ENCODE assay signal across 1 cellular context in genomic region chr6:119355157-119355556, GRCh38.
TF ChIP-seq lines count a peak whose summit lies in the region.

No MANE protein-coding gene starts in this region.

TF ChIP-seq in HepG2, 621 proteins besides CTCF, POLR2A, EP300 and RAD21 (continued from another document):
- TF ChIP-seq UBTF (CRISPR knock-in tag; IDR thresholded peaks at IDR 0.05) (no peak), ZMYM4 (CRISPR knock-in tag; IDR thresholded peaks at IDR 0.05) (no peak), NFYB (CRISPR knock-in tag; IDR thresholded peaks at IDR 0.05) (no peak), ZNF607 (CRISPR knock-in tag; IDR thresholded peaks at IDR 0.05; ENCODE audit: borderline replicate concordance) (no peak), ZNF713 (CRISPR knock-in tag; IDR thresholded peaks at IDR 0.05) (no peak), SALL2 (CRISPR knock-in tag; IDR thresholded peaks at IDR 0.05) (no peak), ZNF672 (CRISPR knock-in tag; IDR thresholded peaks at IDR 0.05) (no peak), ZNF275 (CRISPR knock-in tag; IDR thresholded peaks at IDR 0.05; ENCODE audit: borderline replicate concordance) (no peak), ZMYM2 (CRISPR knock-in tag; IDR thresholded peaks at IDR 0.05) (no peak), LBX2 (CRISPR knock-in tag; IDR thresholded peaks at IDR 0.05; ENCODE audit: borderline replicate concordance) (no peak)
TF ChIP-seq in HepG2: peak in this region for 0.
